Comparison of ENCODE assay signal across 15 cellular contexts in the genomic region with DNA sequence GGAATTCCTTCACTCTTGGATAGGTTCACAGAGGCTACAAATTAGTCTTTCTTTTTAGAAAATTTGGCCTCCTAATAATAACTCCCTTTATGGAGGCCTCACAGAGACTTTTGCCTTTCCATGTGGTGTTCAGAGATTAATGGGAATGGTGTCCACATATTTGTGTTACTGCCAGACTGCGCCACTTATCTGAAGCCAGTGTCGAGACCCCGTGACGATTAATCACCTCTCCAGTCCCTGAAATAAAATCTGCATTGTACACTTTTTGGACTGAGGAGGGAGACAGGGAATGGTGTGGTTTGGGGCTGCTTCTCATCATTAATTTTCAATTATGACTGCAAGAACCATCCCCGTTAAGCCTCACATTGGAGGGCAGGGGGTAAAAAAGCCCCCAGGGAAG.
"Had no signal": no experiment of that assay in that cellular context is flagged by ENCODE, and none has a peak within 500 bp of the region (broad histone marks: within the 10 kb centered on the region; RNA-seq: fewer than 3 reads in every experiment).

No MANE protein-coding gene starts in this region.

- H3K4me1 Mint-ChIP-seq: activated CD8-positive, alpha-beta memory T cell treated with anti-CD3 and anti-CD28 coated beads, Interleukin-2, amount 10 ng/mL, durations not matched to agents 7 days and 5 days; activated naive CD4-positive, alpha-beta T cell treated with anti-CD3 and anti-CD28 coated beads, Interleukin-2, amount 50 U/mL, for 24 hours; neural crest cell; stimulated activated effector memory CD8-positive, alpha-beta T cell treated with anti-CD3 and anti-CD28 coated beads, Interleukin-12 subunit alpha, Interleukin-12 subunit beta, amount 100 ng/mL, for 72 hours; T-helper 17 cell had no signal

- DNase-seq: activated CD4-positive, alpha-beta memory T cell treated with anti-CD3 and anti-CD28 coated beads for 36 hours; activated CD8-positive, alpha-beta memory T cell treated with anti-CD3 and anti-CD28 coated beads, Interleukin-2, amount 10 ng/mL, durations not matched to agents 7 days and 5 days; activated effector memory CD4-positive, alpha-beta T cell treated with anti-CD3 and anti-CD28 coated beads, Interleukin-2, amount 50 U/mL, for 16 hours; activated T-cell treated with anti-CD3 and anti-CD28 coated beads, Interleukin-2, amount 50 U/mL, for 4 hours; cortex of kidney; effector CD8-positive, alpha-beta T cell; left colon; mammary epithelial cell; T-helper 17 cell; WERI-Rb-1 had no signal

- H3K27ac ChIP-seq: gastroesophageal sphincter, thoracic aorta, WERI-Rb-1 had no signal

- H3K4me1 ChIP-seq: gastroesophageal sphincter had no signal

- H3K4me3 ChIP-seq: gastroesophageal sphincter, thoracic aorta had no signal

- ATAC-seq: activated CD8-positive, alpha-beta memory T cell treated with anti-CD3 and anti-CD28 coated beads, Interleukin-2, amount 10 ng/mL, durations not matched to agents 7 days and 5 days; activated T-cell treated with anti-CD3 and anti-CD28 coated beads, Interleukin-2, amount 50 U/mL, for 4 hours; gastroesophageal sphincter; left colon; stimulated activated effector memory CD8-positive, alpha-beta T cell treated with anti-CD3 and anti-CD28 coated beads, Interleukin-12 subunit alpha, Interleukin-12 subunit beta, amount 100 ng/mL, for 72 hours; T-helper 17 cell had no signal

- H3K36me3 Mint-ChIP-seq: activated CD4-positive, alpha-beta memory T cell treated with anti-CD3 and anti-CD28 coated beads for 36 hours; activated CD8-positive, alpha-beta memory T cell treated with anti-CD3 and anti-CD28 coated beads, Interleukin-2, amount 10 ng/mL, durations not matched to agents 7 days and 5 days; activated naive CD4-positive, alpha-beta T cell treated with anti-CD3 and anti-CD28 coated beads, Interleukin-2, amount 50 U/mL, for 24 hours; stimulated activated effector memory CD8-positive, alpha-beta T cell treated with anti-CD3 and anti-CD28 coated beads, Interleukin-12 subunit alpha, Interleukin-12 subunit beta, amount 100 ng/mL, for 72 hours had no signal

- H3K36me3 ChIP-seq: gastroesophageal sphincter, thoracic aorta, WERI-Rb-1 had no signal

- H3K9me3 ChIP-seq: gastroesophageal sphincter, thoracic aorta had no signal

- H3K9me3 Mint-ChIP-seq: activated naive CD4-positive, alpha-beta T cell treated with anti-CD3 and anti-CD28 coated beads, Interleukin-2, amount 50 U/mL, for 24 hours had no signal

- H3K27ac Mint-ChIP-seq: activated CD4-positive, alpha-beta memory T cell treated with anti-CD3 and anti-CD28 coated beads for 36 hours; activated CD8-positive, alpha-beta memory T cell treated with anti-CD3 and anti-CD28 coated beads, Interleukin-2, amount 10 ng/mL, durations not matched to agents 7 days and 5 days; activated naive CD4-positive, alpha-beta T cell treated with anti-CD3 and anti-CD28 coated beads, Interleukin-2, amount 50 U/mL, for 24 hours; stimulated activated effector memory CD8-positive, alpha-beta T cell treated with anti-CD3 and anti-CD28 coated beads, Interleukin-12 subunit alpha, Interleukin-12 subunit beta, amount 100 ng/mL, for 72 hours; T-helper 17 cell had no signal

- H3K27me3 Mint-ChIP-seq: activated CD4-positive, alpha-beta memory T cell treated with anti-CD3 and anti-CD28 coated beads for 36 hours; activated CD8-positive, alpha-beta memory T cell treated with anti-CD3 and anti-CD28 coated beads, Interleukin-2, amount 10 ng/mL, durations not matched to agents 7 days and 5 days; activated naive CD4-positive, alpha-beta T cell treated with anti-CD3 and anti-CD28 coated beads, Interleukin-2, amount 50 U/mL, for 24 hours; T-helper 17 cell had no signal

- H3K27me3 ChIP-seq: gastroesophageal sphincter had no signal

- H3K4me3 Mint-ChIP-seq: activated CD4-positive, alpha-beta memory T cell treated with anti-CD3 and anti-CD28 coated beads for 36 hours; activated CD8-positive, alpha-beta memory T cell treated with anti-CD3 and anti-CD28 coated beads, Interleukin-2, amount 10 ng/mL, durations not matched to agents 7 days and 5 days; activated naive CD4-positive, alpha-beta T cell treated with anti-CD3 and anti-CD28 coated beads, Interleukin-2, amount 50 U/mL, for 24 hours; activated T-cell treated with anti-CD3 and anti-CD28 coated beads, Interleukin-2, amount 50 U/mL, for 4 hours; neural crest cell; stimulated activated effector memory CD8-positive, alpha-beta T cell treated with anti-CD3 and anti-CD28 coated beads, Interleukin-12 subunit alpha, Interleukin-12 subunit beta, amount 100 ng/mL, for 72 hours; T-helper 17 cell had no signal
